Comparison of ENCODE assay signal across 14 cellular contexts in genomic region chr9:74025402-74025894, GRCh38.
DNase-seq lines count a peak whose midpoint lies in the region; ATAC-seq lines count a peak whose summit lies in the region.
"Had no signal": no experiment of that assay in that cellular context is flagged by ENCODE, and none has a peak within 500 bp of the region (broad histone marks: within the 10 kb centered on the region; RNA-seq: fewer than 3 reads in every experiment).

No MANE protein-coding gene starts in this region.

- no peaks in the 10 kb centered on the region for H3K9me3 ChIP-seq in GM23248 (ENCODE audit: low read depth)
- H3K9me3 ChIP-seq: neutrophil, suprapubic skin had no signal

- H4K20me1 ChIP-seq in GM23248 (ENCODE audit: insufficient read depth) = no peaks in the 10 kb centered on the region

- no peak overlapping the region for H2AFZ ChIP-seq in GM23248

- no peak overlapping the region for H3K9ac ChIP-seq in GM23248

- no peaks in the 10 kb centered on the region for H3K27me3 ChIP-seq in GM23248 (replicated peaks; ENCODE audit: insufficient read depth)
- H3K27me3 ChIP-seq: neutrophil, suprapubic skin had no signal

- H3K36me3 ChIP-seq in GM23248 (ENCODE audit: low read depth) = no peaks in the 10 kb centered on the region
- H3K36me3 ChIP-seq: neutrophil, suprapubic skin had no signal

- in situ Hi-C loops in GM23248 (cut with MboI) = no loop called here

- DNase-seq in GM23248 = peak; percentile 45
- peak; percentile 24 for DNase-seq in T1000 (lab: John Stamatoyannopoulos, UW)
- DNase-seq in fibroblast of the conjunctiva (ENCODE audit: low read depth) = peak; percentile 18
- DNase-seq in sciatic nerve (ENCODE audit: low spot score) = no peak
- DNase-seq in NCI-H748 (lab: John Stamatoyannopoulos, UW; ENCODE audit: unreplicated experiment) = no peak
- no peak for DNase-seq in NCI-H1092 treated with DMSO at 0.1 percent for 48 hours (lab: John Stamatoyannopoulos, UW)
- no peak for DNase-seq in stimulated activated CD4-positive, alpha-beta T cell treated with anti-CD3 and anti-CD28 coated beads, Interleukin-4, amount 100 ng/mL, for 1 hour
- DNase-seq: COR-L47, hypothalamus, NCI-H1105 had no signal

- ATAC-seq in sciatic nerve (peak; percentile 65), HG02759 (IDR thresholded peaks at IDR 0.05; ENCODE audit: unreplicated experiment) (no peak)

- no peak overlapping the region for H3K27ac ChIP-seq in GM23248
- H3K27ac ChIP-seq: neutrophil, suprapubic skin had no signal

- no peak overlapping the region for H3K4me2 ChIP-seq in GM23248 (ENCODE audit: unreplicated experiment)

- no peaks in the 10 kb centered on the region for H3F3A ChIP-seq in GM23248 (ENCODE audit: insufficient read depth)

- no peaks in the 10 kb centered on the region for H3K79me2 ChIP-seq in GM23248 (ENCODE audit: insufficient read depth)

- 22% methylated on average over 3 of the region's 3 CpGs for WGBS in GM23248 (ENCODE audit: low coverage in 1 of 2, low lambda C conversion rate in 2 of 2, missing lambda C conversion rate in 2 of 2), 2 experiments

- intact Hi-C loops in sciatic nerve (cut with DNase I) = no loop called here

- no peaks in the 10 kb centered on the region for H3K4me1 ChIP-seq in GM23248 (ENCODE audit: insufficient read depth)
- H3K4me1 ChIP-seq: suprapubic skin had no signal

- H3K4me3 ChIP-seq in GM23248 = no peak overlapping the region
- H3K4me3 ChIP-seq: lung, suprapubic skin had no signal

- H3K9me2 ChIP-seq in GM23248 (ENCODE audit: insufficient read depth) = no peaks in the 10 kb centered on the region

Comparison
In these comparisons a context has a peak if more than half of its experiments do, and no peak if none do; other contexts are left out.
1. DNase-seq: peak in GM23248 (single experiment), T1000 (single experiment) and fibroblast of the conjunctiva (single experiment); none in sciatic nerve (single experiment), NCI-H748 (single experiment), NCI-H1092 treated with DMSO at 0.1 percent for 48 hours (single experiment) and stimulated activated CD4-positive, alpha-beta T cell treated with anti-CD3 and anti-CD28 coated beads, Interleukin-4, amount 100 ng/mL, for 1 hour (single experiment).